1 cellular context compared by ENCODE assay signal in genomic region chr2:159989249-159989648, GRCh38.
TF ChIP-seq lines count a peak whose summit lies in the region.

No MANE protein-coding gene starts in this region.

TF ChIP-seq in H1, 55 proteins besides CTCF, POLR2A, EP300 and RAD21 (continued from another document):
- no peak for TF ChIP-seq CHD1 (IDR thresholded peaks at IDR 0.05; ENCODE audit: low read depth, low read length)
- TF ChIP-seq CEBPB (IDR thresholded peaks at IDR 0.05; ENCODE audit: low read depth, low read length), result no peak
